6 cellular contexts compared by ENCODE assay signal in genomic region chr12:9545489-9545888, GRCh38.
A peak's percentile ranks its signal among the peaks of the same experiment; 100 is the strongest.
DNase-seq lines count a peak whose midpoint lies in the region; ATAC-seq, FAIRE-seq and TF ChIP-seq lines count a peak whose summit lies in the region.
"Not testable (repeated sequence)": the region's sequence is repeated elsewhere in the genome, so short reads cannot be mapped to it uniquely, and the experiment has no call there.

No MANE protein-coding gene starts in this region.

- H3K27me3 ChIP-seq in SJCRH30; bronchial epithelial cell (ENCODE audit: control insufficient read depth, insufficient read depth, low read length); HepG2 (ENCODE audit: control insufficient read depth in 1 of 2, insufficient read depth in 2 of 2, low read length in 2 of 2): not testable (repeated sequence)

- not testable (repeated sequence) for H2AFZ ChIP-seq in HepG2 (ENCODE audit: low read length)

- DNase-seq in D721Med (ENCODE audit: insufficient read length, low spot score); GM18507 (ENCODE audit: extremely low spot score, insufficient read length, low read depth); bronchial epithelial cell (ENCODE audit: low read depth); HepG2 (ENCODE audit: low spot score): not testable (repeated sequence)
- DNase-seq in SJCRH30 (peak; percentile 5 to 41), islet precursor cell (peak; percentile 80)

- not testable (repeated sequence) for H3K9ac ChIP-seq in HepG2 (ENCODE audit: insufficient read depth, low read depth, low read length)

- WGBS in HepG2 (ENCODE audit: low lambda C conversion rate) = 88% methylated on average over 4 of the region's 4 CpGs

- not testable (repeated sequence) for H3K9me3 ChIP-seq in SJCRH30 (replicated peaks); HepG2 (ENCODE audit: low read length)

- TF ChIP-seq POLR2A in HepG2 (IDR thresholded peaks at IDR 0.05; ENCODE audit: insufficient read depth in 1 of 2, low read depth in 2 of 2, low read length in 2 of 2) = not testable (repeated sequence)

- H3K79me2 ChIP-seq in HepG2 (ENCODE audit: insufficient read depth, low read length) = not testable (repeated sequence)

- not testable (repeated sequence) for TF ChIP-seq EP300 in HepG2 (IDR thresholded peaks at IDR 0.05; ENCODE audit: low read depth in 2 of 2, low read length in 2 of 2); HepG2 (CRISPR knock-in tag; IDR thresholded peaks at IDR 0.05; ENCODE audit: borderline replicate concordance)

- POLR2A ChIA-PET in HepG2 (lab: Yijun Ruan, JAX) = not testable (repeated sequence)

- BruUV-seq in HepG2 (replicated peaks; lab: Mats Ljungman, UMichigan) = not testable (repeated sequence)

- not testable (repeated sequence) for H3K36me3 ChIP-seq in SJCRH30; bronchial epithelial cell (ENCODE audit: control insufficient read depth, insufficient read depth, low read length); HepG2 (replicated peaks in 1 of 2; ENCODE audit: control insufficient read depth in 1 of 2, insufficient read depth in 2 of 2, low read length in 2 of 2)

- H3K4me3 ChIP-seq in SJCRH30; bronchial epithelial cell (ENCODE audit: low read depth, low read length); HepG2 (replicated peaks in 1 of 3; ENCODE audit: insufficient read depth in 1 of 3, low read depth in 2 of 3, low read length in 3 of 3): not testable (repeated sequence)

- TF ChIP-seq RAD21 in HepG2 (CRISPR knock-in tag; IDR thresholded peaks at IDR 0.05) = not testable (repeated sequence)

- H4K20me1 ChIP-seq in HepG2 (ENCODE audit: insufficient read depth, low read length) = not testable (repeated sequence)

- ATAC-seq in HepG2 = not testable (repeated sequence)

- FAIRE-seq in D721Med (lab: Jason Lieb, UNC) = peak; percentile 93
- FAIRE-seq in GM18507 (lab: Jason Lieb, UNC) = peak; percentile 69
- peak; percentile 66 for FAIRE-seq in bronchial epithelial cell (lab: Jason Lieb, UNC)
- FAIRE-seq in HepG2 (lab: Jason Lieb, UNC) = peak; percentile 39

- in situ Hi-C loops in HepG2 (cut with HindIII; ENCODE audit: extremely low pct_ligation_motif_present, low pct_unique_long_range_greater_than_20kb) = not testable (repeated sequence)

- not testable (repeated sequence) for H3K4me2 ChIP-seq in HepG2 (ENCODE audit: low read depth, low read length)

- CTCF ChIA-PET in HepG2 (lab: Yijun Ruan, JAX; ENCODE audit: low intra/inter-chr PET ratio, low total read pairs) = not testable (repeated sequence)

- H3K27ac ChIP-seq in SJCRH30; HepG2 (ENCODE audit: extremely low read length, insufficient read depth, low read length): not testable (repeated sequence)

- intact Hi-C loops in HepG2 (cut with micrococcal nuclease; ENCODE audit: unreplicated experiment) = not testable (repeated sequence)

- TF ChIP-seq CTCF in D721Med (IDR thresholded peaks at IDR 0.05; ENCODE audit: insufficient read depth, missing control alignments); bronchial epithelial cell (IDR thresholded peaks at IDR 0.05; ENCODE audit: insufficient read depth, low read length, severe bottlenecking); HepG2 (CRISPR knock-in tag; IDR thresholded peaks at IDR 0.05): not testable (repeated sequence)

- H3K4me1 ChIP-seq in SJCRH30; HepG2 (ENCODE audit: insufficient read depth, low read length): not testable (repeated sequence)
